ENCODE assay signal across 23 cellular contexts in the genomic region with DNA sequence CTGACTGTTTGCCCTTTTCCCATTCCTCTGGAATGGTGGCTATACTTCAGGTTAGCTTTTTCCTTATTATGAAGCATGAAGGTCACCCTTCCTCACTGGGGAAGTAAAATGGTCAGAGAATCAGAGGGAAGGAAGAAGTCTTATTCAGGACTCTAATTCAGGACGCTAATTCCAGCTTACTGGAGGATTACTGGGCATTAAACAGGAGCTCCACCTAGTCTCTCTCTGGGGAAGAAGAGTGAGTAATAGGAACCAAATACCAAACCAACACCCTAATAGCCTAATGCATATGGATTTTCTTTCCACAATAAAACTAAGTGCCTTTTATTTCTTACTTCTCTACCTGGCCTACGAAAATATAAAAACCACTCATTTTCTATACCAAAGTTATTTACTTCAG. TPM values are rescaled to one million over a fixed set of nuclear protein-coding genes. Genes with fewer than 3 reads are reported as not detected.
"Had no signal": no experiment of that assay in that cellular context is flagged by ENCODE, and none has a peak within 500 bp of the region (broad histone marks: within the 10 kb centered on the region; RNA-seq: fewer than 3 reads in every experiment).

No MANE protein-coding gene starts in this region.

- ATAC-seq: effector memory CD8-positive, alpha-beta T cell; gastroesophageal sphincter; heart left ventricle; left lobe of liver; natural killer cell; sciatic nerve; stimulated activated naive B cell treated with anti-CD40 and anti-IgM and Interleukin-4, amounts not matched to agents 10 μg/mL and 1 μg/mL and 100 μg/mL, for 72 hours had no signal

- H3K4me1 ChIP-seq: gastroesophageal sphincter, heart left ventricle, parathyroid adenoma, right atrium auricular region, tibial nerve, upper lobe of left lung had no signal

- H3K27ac ChIP-seq: gastroesophageal sphincter, heart left ventricle, hepatocyte, neutrophil, parathyroid adenoma, right atrium auricular region, thoracic aorta, tibial nerve, upper lobe of left lung had no signal

- H3K27me3 ChIP-seq: gastroesophageal sphincter, heart left ventricle, hepatocyte, right atrium auricular region, tibial nerve, upper lobe of left lung had no signal

- H3K4me3 ChIP-seq: gastroesophageal sphincter, heart left ventricle, hepatocyte, lung, right atrium auricular region, thoracic aorta, tibial nerve, upper lobe of left lung had no signal

- H3K36me3 ChIP-seq: gastroesophageal sphincter, heart left ventricle, neutrophil, right atrium auricular region, thoracic aorta, tibial nerve, upper lobe of left lung had no signal

- DNase-seq: cortex of kidney; effector memory CD8-positive, alpha-beta T cell; foreskin fibroblast; heart left ventricle; kidney; natural killer cell; stimulated activated naive B cell treated with anti-CD40 and anti-IgM and Interleukin-4, amounts not matched to agents 10 μg/mL and 1 μg/mL and 100 μg/mL, for 72 hours; upper lobe of left lung had no signal

- H3K9me3 ChIP-seq: gastroesophageal sphincter, heart left ventricle, neutrophil, right atrium auricular region, thoracic aorta, tibial nerve, upper lobe of left lung had no signal

RNA-seq across cellular contexts. Expression of gene CRISP1, which starts 10.1 kb away (rescaled TPM):
- total RNA-seq: dermis microvascular lymphatic vessel endothelial cell, gastroesophageal sphincter, heart left ventricle, hepatocyte, kidney, left lobe of liver, liver, lung, mononuclear cell, natural killer cell, osteoblast, progenitor cell of endocrine pancreas, right atrium auricular region, sciatic nerve, thoracic aorta, tibial nerve, upper lobe of left lung had no signal
